ENCODE assay signal across 8 cellular contexts in genomic region chr22:43993072-43993760, GRCh38. TPM values are rescaled to one million over a fixed set of nuclear protein-coding genes. Genes with fewer than 3 reads are reported as not detected.
DNase-seq lines count a peak whose midpoint lies in the region; ATAC-seq and TF ChIP-seq lines count a peak whose summit lies in the region.

No MANE protein-coding gene starts in this region.

- POLR2A ChIA-PET in activated B cell treated with CpG ODN at 0.5 μM for 24 hours (lab: Charles Lee): interaction anchor here (1.1 to 5.8 kb wide), 6 partner anchors 32 to 188 kb away, joined by 3 to 61 read pairs (median 6); partner anchors contain the start of genes PARVB and PARVG

- H3K27ac Mint-ChIP-seq in activated B cell treated with CpG ODN at 0.5 μM for 24 hours: peak overlapping the region; percentile 59

- H3K36me3 Mint-ChIP-seq in activated B cell treated with CpG ODN at 0.5 μM for 24 hours (ENCODE audit: low read depth): peaks cover 82% of the 10 kb centered on the region

- no peaks in the 10 kb centered on the region for H3K27me3 Mint-ChIP-seq in activated B cell treated with CpG ODN at 0.5 μM for 24 hours

- DNase-seq in NCI-H1417 (lab: John Stamatoyannopoulos, UW): peak; percentile 38 to 82 (median 46)
- no peak for DNase-seq in NCI-H1417 treated with DMSO at 0.1 percent for 48 hours (lab: John Stamatoyannopoulos, UW)
- peak; percentile 22 for DNase-seq in NCI-H2029 (lab: John Stamatoyannopoulos, UW)
- peak; percentile 53 for DNase-seq in activated B cell treated with CpG ODN at 0.5 μM for 24 hours
- DNase-seq in central memory CD4-positive, alpha-beta T cell: peak; percentile 44
- peak; percentile 57 for DNase-seq in kidney tubule cell (ENCODE audit: low spot score)
- peak; percentile 60 for DNase-seq in stimulated activated CD4-positive, alpha-beta T cell treated with anti-CD3 and anti-CD28 coated beads, Interleukin-4, amount 100 ng/mL, for 24 hours
- DNase-seq in lower leg skin (ENCODE audit: low spot score in 2 of 2): no peak

- no peak overlapping the region for H3K4me3 ChIP-seq in lower leg skin (ENCODE audit: low read depth, poor library complexity, severe bottlenecking)

- CTCF ChIA-PET in activated B cell treated with CpG ODN at 0.5 μM for 24 hours (lab: Charles Lee): interaction anchor here (0.6 to 11.3 kb wide), 43 partner anchors 8 to 633 kb away, joined by 3 to 537 read pairs (median 5); partner anchors contain the start of genes PARVB, PNPLA3 and SAMM50

- H3K9me3 Mint-ChIP-seq in activated B cell treated with CpG ODN at 0.5 μM for 24 hours: no peaks in the 10 kb centered on the region

- no peak for TF ChIP-seq POLR2A in lower leg skin (IDR thresholded peaks at IDR 0.05)

- peak overlapping the region; percentile 39 for H3K4me3 Mint-ChIP-seq in activated B cell treated with CpG ODN at 0.5 μM for 24 hours

- 29 to 33% methylated on average over 19 to 20 of the region's 20 CpGs for WGBS in lower leg skin, 2 donors

- TF ChIP-seq CTCF in activated B cell treated with CpG ODN at 0.5 μM for 24 hours (IDR thresholded peaks at IDR 0.05) (peak; percentile 66), lower leg skin (IDR thresholded peaks at IDR 0.05) (peak in 1 of 3 donors; percentile 73)

- intact Hi-C loops in activated B cell treated with CpG ODN at 0.5 μM for 24 hours (cut with micrococcal nuclease): loop anchor here (1.0 to 5.0 kb wide), 5 partner anchors 88 to 633 kb away; no protein-coding TSS in a partner anchor
- intact Hi-C loops in lower leg skin (cut with DNase I; ENCODE audit: low total_unique reads): loop anchor here (5.0 kb wide), 1 partner anchor 634 kb away; no protein-coding TSS in a partner anchor

- H3K4me1 Mint-ChIP-seq in activated B cell treated with CpG ODN at 0.5 μM for 24 hours: peaks cover 46% of the 10 kb centered on the region

- ATAC-seq in activated B cell treated with CpG ODN at 0.5 μM for 24 hours (ENCODE audit: low read depth): peak; percentile 74

RNA-seq across cellular contexts. Expression of gene PARVB, which starts 30.9 kb away (rescaled TPM):
- total RNA-seq in activated B cell treated with CpG ODN at 0.5 μM for 24 hours (53.5 and 53.6 TPM in 2 replicates), lower leg skin (10 to 100 TPM; 10.5 to 25.1 (median 14.6) TPM)

RNA-seq across cellular contexts. Expression of gene SAMM50, which starts 38.0 kb away (rescaled TPM):
- total RNA-seq in activated B cell treated with CpG ODN at 0.5 μM for 24 hours: 49.6 and 51.2 TPM in 2 replicates
- total RNA-seq in lower leg skin: 10 to 100 TPM; 23.2 to 36.0 (median 32.3) TPM

Comparison
In these comparisons a context has a peak if more than half of its experiments do, and no peak if none do; other contexts are left out.
1. DNase-seq: peak in NCI-H1417 (3 of 3), NCI-H2029 (single experiment), activated B cell treated with CpG ODN at 0.5 μM for 24 hours (single experiment), central memory CD4-positive, alpha-beta T cell (single experiment), kidney tubule cell (single experiment) and stimulated activated CD4-positive, alpha-beta T cell treated with anti-CD3 and anti-CD28 coated beads, Interleukin-4, amount 100 ng/mL, for 24 hours (single experiment); none in NCI-H1417 treated with DMSO at 0.1 percent for 48 hours (single experiment) and lower leg skin (0 of 2).